Comparison of ENCODE assay signal across 1 cellular context in genomic region chr19:53865918-53866696, GRCh38.
TF ChIP-seq lines count a peak whose summit lies in the region.

No MANE protein-coding gene starts in this region.

TF ChIP-seq in HepG2, 621 proteins besides CTCF, POLR2A, EP300 and RAD21 (continued from another document and continues in another):
- TF ChIP-seq, protein P1, sequence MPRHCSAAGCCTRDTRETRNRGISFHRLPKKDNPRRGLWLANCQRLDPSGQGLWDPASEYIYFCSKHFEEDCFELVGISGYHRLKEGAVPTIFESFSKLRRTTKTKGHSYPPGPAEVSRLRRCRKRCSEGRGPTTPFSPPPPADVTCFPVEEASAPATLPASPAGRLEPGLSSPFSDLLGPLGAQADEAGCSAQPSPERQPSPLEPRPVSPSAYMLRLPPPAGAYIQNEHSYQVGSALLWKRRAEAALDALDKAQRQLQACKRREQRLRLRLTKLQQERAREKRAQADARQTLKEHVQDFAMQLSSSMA (CRISPR knock-in tag; IDR thresholded peaks at IDR 0.05): no peak
- TF ChIP-seq IRF2 (CRISPR knock-in tag; IDR thresholded peaks at IDR 0.05) (no peak; the same call in 1 of the 2 replicates), ZSCAN20 (CRISPR knock-in tag; IDR thresholded peaks at IDR 0.05; ENCODE audit: borderline replicate concordance) (no peak), ZFP62 (CRISPR knock-in tag; IDR thresholded peaks at IDR 0.05) (no peak), RFXAP (CRISPR knock-in tag; IDR thresholded peaks at IDR 0.05; ENCODE audit: borderline replicate concordance) (no peak), ZNF354B (CRISPR knock-in tag; IDR thresholded peaks at IDR 0.05) (no peak), ZNF550 (CRISPR knock-in tag; IDR thresholded peaks at IDR 0.05; ENCODE audit: borderline replicate concordance) (no peak), ZBTB3 (CRISPR knock-in tag; IDR thresholded peaks at IDR 0.05; ENCODE audit: borderline replicate concordance, low read depth) (no peak), SALL2 (CRISPR knock-in tag; IDR thresholded peaks at IDR 0.05) (peak; percentile 56; the same call in 1 of the 2 replicates), SAP130 (CRISPR knock-in tag; IDR thresholded peaks at IDR 0.05; ENCODE audit: low read depth) (peak; percentile 75), ZMYM3 (CRISPR knock-in tag; IDR thresholded peaks at IDR 0.05) (no peak), GATA4 (IDR thresholded peaks at IDR 0.05; ENCODE audit: borderline replicate concordance, low read depth) (0 out of 2 replicates have a peak, but pooled peaks have one; percentile 59), CREB3 (CRISPR knock-in tag; IDR thresholded peaks at IDR 0.05) (no peak), MXI1 (IDR thresholded peaks at IDR 0.05; ENCODE audit: borderline replicate concordance, low read depth, low read length) (no peak), ETV5 (CRISPR knock-in tag; IDR thresholded peaks at IDR 0.05; ENCODE audit: borderline replicate concordance) (no peak), ZNF674 (CRISPR knock-in tag; IDR thresholded peaks at IDR 0.05; ENCODE audit: low read depth) (no peak; the same call in 1 of the 2 replicates), ZSCAN29 (CRISPR knock-in tag; conservative IDR thresholded peaks at IDR 0.05) (no peak), MAFF (IDR thresholded peaks at IDR 0.05; ENCODE audit: low read depth, low read length) (no peak), KDM5B (CRISPR knock-in tag; IDR thresholded peaks at IDR 0.05; ENCODE audit: borderline replicate concordance) (no peak), NBN (conservative IDR thresholded peaks at IDR 0.05) (no peak), MED8 (CRISPR knock-in tag; IDR thresholded peaks at IDR 0.05; ENCODE audit: insufficient replicate concordance) (peak; percentile 73), HNRNPL (IDR thresholded peaks at IDR 0.05; ENCODE audit: low read depth, low read length) (0 out of 2 replicates have a peak, but pooled peaks have one; percentile 38), FOXM1 (CRISPR knock-in tag; IDR thresholded peaks at IDR 0.05) (no peak), NKX3-1 (CRISPR knock-in tag; IDR thresholded peaks at IDR 0.05) (no peak), ZSCAN9 (CRISPR knock-in tag; IDR thresholded peaks at IDR 0.05; ENCODE audit: borderline replicate concordance) (peak; percentile 41; the same call in 1 of the 2 replicates), MTF2 (CRISPR knock-in tag; IDR thresholded peaks at IDR 0.05; ENCODE audit: borderline replicate concordance) (no peak; the same call in 1 of the 2 replicates)
- TF ChIP-seq, protein P2, sequence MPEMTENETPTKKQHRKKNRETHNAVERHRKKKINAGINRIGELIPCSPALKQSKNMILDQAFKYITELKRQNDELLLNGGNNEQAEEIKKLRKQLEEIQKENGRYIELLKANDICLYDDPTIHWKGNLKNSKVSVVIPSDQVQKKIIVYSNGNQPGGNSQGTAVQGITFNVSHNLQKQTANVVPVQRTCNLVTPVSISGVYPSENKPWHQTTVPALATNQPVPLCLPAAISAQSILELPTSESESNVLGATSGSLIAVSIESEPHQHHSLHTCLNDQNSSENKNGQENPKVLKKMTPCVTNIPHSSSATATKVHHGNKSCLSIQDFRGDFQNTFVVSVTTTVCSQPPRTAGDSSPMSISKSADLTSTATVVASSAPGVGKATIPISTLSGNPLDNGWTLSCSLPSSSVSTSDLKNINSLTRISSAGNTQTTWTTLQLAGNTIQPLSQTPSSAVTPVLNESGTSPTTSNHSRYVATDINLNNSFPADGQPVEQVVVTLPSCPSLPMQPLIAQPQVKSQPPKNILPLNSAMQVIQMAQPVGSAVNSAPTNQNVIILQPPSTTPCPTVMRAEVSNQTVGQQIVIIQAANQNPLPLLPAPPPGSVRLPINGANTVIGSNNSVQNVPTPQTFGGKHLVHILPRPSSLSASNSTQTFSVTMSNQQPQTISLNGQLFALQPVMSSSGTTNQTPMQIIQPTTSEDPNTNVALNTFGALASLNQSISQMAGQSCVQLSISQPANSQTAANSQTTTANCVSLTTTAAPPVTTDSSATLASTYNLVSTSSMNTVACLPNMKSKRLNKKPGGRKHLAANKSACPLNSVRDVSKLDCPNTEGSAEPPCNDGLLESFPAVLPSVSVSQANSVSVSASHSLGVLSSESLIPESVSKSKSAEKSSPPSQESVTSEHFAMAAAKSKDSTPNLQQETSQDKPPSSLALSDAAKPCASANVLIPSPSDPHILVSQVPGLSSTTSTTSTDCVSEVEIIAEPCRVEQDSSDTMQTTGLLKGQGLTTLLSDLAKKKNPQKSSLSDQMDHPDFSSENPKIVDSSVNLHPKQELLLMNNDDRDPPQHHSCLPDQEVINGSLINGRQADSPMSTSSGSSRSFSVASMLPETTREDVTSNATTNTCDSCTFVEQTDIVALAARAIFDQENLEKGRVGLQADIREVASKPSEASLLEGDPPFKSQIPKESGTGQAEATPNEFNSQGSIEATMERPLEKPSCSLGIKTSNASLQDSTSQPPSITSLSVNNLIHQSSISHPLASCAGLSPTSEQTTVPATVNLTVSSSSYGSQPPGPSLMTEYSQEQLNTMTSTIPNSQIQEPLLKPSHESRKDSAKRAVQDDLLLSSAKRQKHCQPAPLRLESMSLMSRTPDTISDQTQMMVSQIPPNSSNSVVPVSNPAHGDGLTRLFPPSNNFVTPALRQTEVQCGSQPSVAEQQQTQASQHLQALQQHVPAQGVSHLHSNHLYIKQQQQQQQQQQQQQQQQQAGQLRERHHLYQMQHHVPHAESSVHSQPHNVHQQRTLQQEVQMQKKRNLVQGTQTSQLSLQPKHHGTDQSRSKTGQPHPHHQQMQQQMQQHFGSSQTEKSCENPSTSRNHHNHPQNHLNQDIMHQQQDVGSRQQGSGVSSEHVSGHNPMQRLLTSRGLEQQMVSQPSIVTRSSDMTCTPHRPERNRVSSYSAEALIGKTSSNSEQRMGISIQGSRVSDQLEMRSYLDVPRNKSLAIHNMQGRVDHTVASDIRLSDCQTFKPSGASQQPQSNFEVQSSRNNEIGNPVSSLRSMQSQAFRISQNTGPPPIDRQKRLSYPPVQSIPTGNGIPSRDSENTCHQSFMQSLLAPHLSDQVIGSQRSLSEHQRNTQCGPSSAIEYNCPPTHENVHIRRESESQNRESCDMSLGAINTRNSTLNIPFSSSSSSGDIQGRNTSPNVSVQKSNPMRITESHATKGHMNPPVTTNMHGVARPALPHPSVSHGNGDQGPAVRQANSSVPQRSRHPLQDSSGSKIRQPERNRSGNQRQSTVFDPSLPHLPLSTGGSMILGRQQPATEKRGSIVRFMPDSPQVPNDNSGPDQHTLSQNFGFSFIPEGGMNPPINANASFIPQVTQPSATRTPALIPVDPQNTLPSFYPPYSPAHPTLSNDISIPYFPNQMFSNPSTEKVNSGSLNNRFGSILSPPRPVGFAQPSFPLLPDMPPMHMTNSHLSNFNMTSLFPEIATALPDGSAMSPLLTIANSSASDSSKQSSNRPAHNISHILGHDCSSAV (CRISPR knock-in tag; IDR thresholded peaks at IDR 0.05; ENCODE audit: borderline replicate concordance): 0 out of 2 replicates have a peak, but pooled peaks have one; percentile 63
- TF ChIP-seq, protein P3, sequence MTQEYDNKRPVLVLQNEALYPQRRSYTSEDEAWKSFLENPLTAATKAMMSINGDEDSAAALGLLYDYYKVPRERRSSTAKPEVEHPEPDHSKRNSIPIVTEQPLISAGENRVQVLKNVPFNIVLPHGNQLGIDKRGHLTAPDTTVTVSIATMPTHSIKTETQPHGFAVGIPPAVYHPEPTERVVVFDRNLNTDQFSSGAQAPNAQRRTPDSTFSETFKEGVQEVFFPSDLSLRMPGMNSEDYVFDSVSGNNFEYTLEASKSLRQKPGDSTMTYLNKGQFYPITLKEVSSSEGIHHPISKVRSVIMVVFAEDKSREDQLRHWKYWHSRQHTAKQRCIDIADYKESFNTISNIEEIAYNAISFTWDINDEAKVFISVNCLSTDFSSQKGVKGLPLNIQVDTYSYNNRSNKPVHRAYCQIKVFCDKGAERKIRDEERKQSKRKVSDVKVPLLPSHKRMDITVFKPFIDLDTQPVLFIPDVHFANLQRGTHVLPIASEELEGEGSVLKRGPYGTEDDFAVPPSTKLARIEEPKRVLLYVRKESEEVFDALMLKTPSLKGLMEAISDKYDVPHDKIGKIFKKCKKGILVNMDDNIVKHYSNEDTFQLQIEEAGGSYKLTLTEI (CRISPR knock-in tag; conservative IDR thresholded peaks at IDR 0.05): no peak
- TF ChIP-seq, protein P4, sequence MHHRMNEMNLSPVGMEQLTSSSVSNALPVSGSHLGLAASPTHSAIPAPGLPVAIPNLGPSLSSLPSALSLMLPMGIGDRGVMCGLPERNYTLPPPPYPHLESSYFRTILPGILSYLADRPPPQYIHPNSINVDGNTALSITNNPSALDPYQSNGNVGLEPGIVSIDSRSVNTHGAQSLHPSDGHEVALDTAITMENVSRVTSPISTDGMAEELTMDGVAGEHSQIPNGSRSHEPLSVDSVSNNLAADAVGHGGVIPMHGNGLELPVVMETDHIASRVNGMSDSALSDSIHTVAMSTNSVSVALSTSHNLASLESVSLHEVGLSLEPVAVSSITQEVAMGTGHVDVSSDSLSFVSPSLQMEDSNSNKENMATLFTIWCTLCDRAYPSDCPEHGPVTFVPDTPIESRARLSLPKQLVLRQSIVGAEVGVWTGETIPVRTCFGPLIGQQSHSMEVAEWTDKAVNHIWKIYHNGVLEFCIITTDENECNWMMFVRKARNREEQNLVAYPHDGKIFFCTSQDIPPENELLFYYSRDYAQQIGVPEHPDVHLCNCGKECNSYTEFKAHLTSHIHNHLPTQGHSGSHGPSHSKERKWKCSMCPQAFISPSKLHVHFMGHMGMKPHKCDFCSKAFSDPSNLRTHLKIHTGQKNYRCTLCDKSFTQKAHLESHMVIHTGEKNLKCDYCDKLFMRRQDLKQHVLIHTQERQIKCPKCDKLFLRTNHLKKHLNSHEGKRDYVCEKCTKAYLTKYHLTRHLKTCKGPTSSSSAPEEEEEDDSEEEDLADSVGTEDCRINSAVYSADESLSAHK (CRISPR knock-in tag; IDR thresholded peaks at IDR 0.05; ENCODE audit: borderline replicate concordance): no peak
- TF ChIP-seq, protein P5, sequence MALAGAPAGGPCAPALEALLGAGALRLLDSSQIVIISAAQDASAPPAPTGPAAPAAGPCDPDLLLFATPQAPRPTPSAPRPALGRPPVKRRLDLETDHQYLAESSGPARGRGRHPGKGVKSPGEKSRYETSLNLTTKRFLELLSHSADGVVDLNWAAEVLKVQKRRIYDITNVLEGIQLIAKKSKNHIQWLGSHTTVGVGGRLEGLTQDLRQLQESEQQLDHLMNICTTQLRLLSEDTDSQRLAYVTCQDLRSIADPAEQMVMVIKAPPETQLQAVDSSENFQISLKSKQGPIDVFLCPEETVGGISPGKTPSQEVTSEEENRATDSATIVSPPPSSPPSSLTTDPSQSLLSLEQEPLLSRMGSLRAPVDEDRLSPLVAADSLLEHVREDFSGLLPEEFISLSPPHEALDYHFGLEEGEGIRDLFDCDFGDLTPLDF (CRISPR knock-in tag; IDR thresholded peaks at IDR 0.05): no peak
- TF ChIP-seq, protein P6, sequence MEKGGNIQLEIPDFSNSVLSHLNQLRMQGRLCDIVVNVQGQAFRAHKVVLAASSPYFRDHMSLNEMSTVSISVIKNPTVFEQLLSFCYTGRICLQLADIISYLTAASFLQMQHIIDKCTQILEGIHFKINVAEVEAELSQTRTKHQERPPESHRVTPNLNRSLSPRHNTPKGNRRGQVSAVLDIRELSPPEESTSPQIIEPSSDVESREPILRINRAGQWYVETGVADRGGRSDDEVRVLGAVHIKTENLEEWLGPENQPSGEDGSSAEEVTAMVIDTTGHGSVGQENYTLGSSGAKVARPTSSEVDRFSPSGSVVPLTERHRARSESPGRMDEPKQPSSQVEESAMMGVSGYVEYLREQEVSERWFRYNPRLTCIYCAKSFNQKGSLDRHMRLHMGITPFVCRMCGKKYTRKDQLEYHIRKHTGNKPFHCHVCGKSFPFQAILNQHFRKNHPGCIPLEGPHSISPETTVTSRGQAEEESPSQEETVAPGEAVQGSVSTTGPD (CRISPR knock-in tag; IDR thresholded peaks at IDR 0.05): no peak
- TF ChIP-seq, protein P7, sequence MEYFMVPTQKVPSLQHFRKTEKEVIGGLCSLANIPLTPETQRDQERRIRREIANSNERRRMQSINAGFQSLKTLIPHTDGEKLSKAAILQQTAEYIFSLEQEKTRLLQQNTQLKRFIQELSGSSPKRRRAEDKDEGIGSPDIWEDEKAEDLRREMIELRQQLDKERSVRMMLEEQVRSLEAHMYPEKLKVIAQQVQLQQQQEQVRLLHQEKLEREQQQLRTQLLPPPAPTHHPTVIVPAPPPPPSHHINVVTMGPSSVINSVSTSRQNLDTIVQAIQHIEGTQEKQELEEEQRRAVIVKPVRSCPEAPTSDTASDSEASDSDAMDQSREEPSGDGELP (IDR thresholded peaks at IDR 0.05; ENCODE audit: borderline replicate concordance, low read depth): no peak
- TF ChIP-seq, protein P8, sequence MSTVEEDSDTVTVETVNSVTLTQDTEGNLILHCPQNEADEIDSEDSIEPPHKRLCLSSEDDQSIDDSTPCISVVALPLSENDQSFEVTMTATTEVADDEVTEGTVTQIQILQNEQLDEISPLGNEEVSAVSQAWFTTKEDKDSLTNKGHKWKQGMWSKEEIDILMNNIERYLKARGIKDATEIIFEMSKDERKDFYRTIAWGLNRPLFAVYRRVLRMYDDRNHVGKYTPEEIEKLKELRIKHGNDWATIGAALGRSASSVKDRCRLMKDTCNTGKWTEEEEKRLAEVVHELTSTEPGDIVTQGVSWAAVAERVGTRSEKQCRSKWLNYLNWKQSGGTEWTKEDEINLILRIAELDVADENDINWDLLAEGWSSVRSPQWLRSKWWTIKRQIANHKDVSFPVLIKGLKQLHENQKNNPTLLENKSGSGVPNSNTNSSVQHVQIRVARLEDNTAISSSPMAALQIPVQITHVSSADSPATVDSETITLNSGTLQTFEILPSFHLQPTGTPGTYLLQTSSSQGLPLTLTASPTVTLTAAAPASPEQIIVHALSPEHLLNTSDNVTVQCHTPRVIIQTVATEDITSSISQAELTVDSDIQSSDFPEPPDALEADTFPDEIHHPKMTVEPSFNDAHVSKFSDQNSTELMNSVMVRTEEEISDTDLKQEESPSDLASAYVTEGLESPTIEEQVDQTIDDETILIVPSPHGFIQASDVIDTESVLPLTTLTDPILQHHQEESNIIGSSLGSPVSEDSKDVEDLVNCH (CRISPR knock-in tag; IDR thresholded peaks at IDR 0.05): no peak
